Comparison of ENCODE assay signal across 24 cellular contexts in the genomic region with DNA sequence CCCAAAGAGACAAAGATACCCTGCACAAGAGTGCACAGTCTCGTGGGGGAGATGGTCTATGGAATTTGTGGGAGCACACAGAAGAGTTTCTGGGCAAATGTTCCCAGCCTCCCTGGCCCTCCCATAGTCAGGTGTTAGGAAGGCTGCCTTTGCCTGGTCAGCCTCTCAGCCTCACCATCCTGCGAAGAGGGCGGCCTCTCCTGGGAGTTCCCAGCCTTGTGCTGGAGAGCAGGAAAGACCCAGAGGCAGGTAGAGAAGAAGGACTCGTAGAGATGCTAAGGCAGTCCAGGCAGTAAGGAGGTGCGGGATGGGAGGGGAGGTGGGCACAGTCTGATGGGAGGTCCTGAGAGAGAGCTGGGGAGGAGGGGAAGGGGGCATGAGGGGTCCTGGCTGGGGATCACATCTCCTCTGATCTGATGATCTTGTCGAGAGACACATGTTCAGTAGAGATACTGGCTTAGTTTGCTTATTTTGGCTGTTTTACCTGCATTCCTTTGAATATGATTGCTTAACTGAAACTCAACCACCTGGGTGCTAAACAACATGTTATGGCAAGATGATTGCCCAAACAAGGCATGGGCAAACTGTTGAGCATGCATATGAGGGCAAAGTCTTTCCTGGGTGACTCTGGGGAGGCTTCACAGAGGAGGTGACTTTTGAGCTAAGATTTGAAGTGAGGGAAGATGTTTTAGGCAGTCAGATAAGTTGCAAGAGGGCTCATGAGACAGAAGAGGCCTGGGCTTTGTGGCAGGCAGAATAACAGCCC. TPM values are rescaled to one million over a fixed set of nuclear protein-coding genes. Genes with fewer than 3 reads are reported as not detected.
"Had no signal": no experiment of that assay in that cellular context is flagged by ENCODE, and none has a peak within 500 bp of the region (broad histone marks: within the 10 kb centered on the region; RNA-seq: fewer than 3 reads in every experiment).

No MANE protein-coding gene starts in this region.

- H3K27ac Mint-ChIP-seq: activated CD4-positive, alpha-beta memory T cell treated with anti-CD3 and anti-CD28 coated beads for 36 hours; activated naive CD8-positive, alpha-beta T cell treated with anti-CD3 and anti-CD28 coated beads for 36 hours; endodermal cell; mesothelial cell of epicardium; natural killer cell; WTC11 had no signal

- H3K36me3 ChIP-seq: lower lobe of right lung, ovary, prostate gland, tibial artery had no signal

- H3K4me1 ChIP-seq: lower lobe of right lung, prostate gland, tibial artery had no signal

- ATAC-seq: lower lobe of right lung; natural killer cell; stimulated activated naive CD8-positive, alpha-beta T cell treated with anti-CD3 and anti-CD28 coated beads, Interleukin-15, amount 100 ng/mL, for 72 hours; WTC11 had no signal

- H3K9me3 ChIP-seq: ovary, prostate gland, tibial artery had no signal

- H3K4me3 ChIP-seq: coronary artery, hepatocyte, lower lobe of right lung, ovary, prostate gland, tibial artery had no signal

- H3K4me3 Mint-ChIP-seq: activated CD4-positive, alpha-beta memory T cell treated with anti-CD3 and anti-CD28 coated beads for 36 hours; activated naive CD8-positive, alpha-beta T cell treated with anti-CD3 and anti-CD28 coated beads for 36 hours; endodermal cell; mesothelial cell of epicardium; natural killer cell; stimulated activated naive CD8-positive, alpha-beta T cell treated with anti-CD3 and anti-CD28 coated beads, Interleukin-15, amount 100 ng/mL, for 72 hours; WTC11 had no signal

- H3K4me1 Mint-ChIP-seq: activated naive CD8-positive, alpha-beta T cell treated with anti-CD3 and anti-CD28 coated beads for 36 hours; endodermal cell; mesothelial cell of epicardium; natural killer cell; stimulated activated naive CD8-positive, alpha-beta T cell treated with anti-CD3 and anti-CD28 coated beads, Interleukin-15, amount 100 ng/mL, for 72 hours had no signal

- DNase-seq: activated CD4-positive, alpha-beta memory T cell treated with anti-CD3 and anti-CD28 coated beads for 36 hours; activated CD4-positive, alpha-beta T cell treated with anti-CD3 and anti-CD28 coated beads for 4 hours; activated naive CD4-positive, alpha-beta T cell treated with Interleukin-2 at 50 U/mL for 16 hours; activated naive CD8-positive, alpha-beta T cell treated with anti-CD3 and anti-CD28 coated beads for 36 hours; activated T-cell treated with anti-CD3 and anti-CD28 coated beads, Interleukin-2, amount 50 U/mL, for 48 hours; endodermal cell; foreskin fibroblast; lower lobe of right lung; natural killer cell; ovary; stimulated activated CD4-positive, alpha-beta T cell treated with anti-CD3 and anti-CD28 coated beads, Interleukin-4, amount 100 ng/mL, for 4 hours; stimulated activated naive CD8-positive, alpha-beta T cell treated with anti-CD3 and anti-CD28 coated beads, Interleukin-15, amount 100 ng/mL, for 72 hours; T-helper 1 cell; tibial artery had no signal

- H3K27me3 ChIP-seq: hepatocyte, ovary, tibial artery had no signal

- H3K36me3 Mint-ChIP-seq: activated CD4-positive, alpha-beta memory T cell treated with anti-CD3 and anti-CD28 coated beads for 36 hours; activated naive CD8-positive, alpha-beta T cell treated with anti-CD3 and anti-CD28 coated beads for 36 hours; mesothelial cell of epicardium; natural killer cell; WTC11 had no signal

- H3K27ac ChIP-seq: coronary artery, hepatocyte, lower lobe of right lung, ovary, prostate gland, tibial artery had no signal

RNA-seq across cellular contexts. Expression of gene SERPINA6, which starts 10.5 kb away (rescaled TPM):
- total RNA-seq: activated CD4-positive, alpha-beta memory T cell treated with anti-CD3 and anti-CD28 coated beads for 36 hours; activated naive CD8-positive, alpha-beta T cell treated with anti-CD3 and anti-CD28 coated beads for 36 hours; astrocyte; endodermal cell; fibroblast of lung; glomerular endothelial cell; mesothelial cell of epicardium; natural killer cell; prostate gland; urinary bladder had no signal
- polyA plus RNA-seq: fibroblast of lung had no signal

RNA-seq across cellular contexts. Expression of gene SERPINA10, which starts 19.6 kb away (rescaled TPM):
- total RNA-seq: activated CD4-positive, alpha-beta memory T cell treated with anti-CD3 and anti-CD28 coated beads for 36 hours; activated naive CD8-positive, alpha-beta T cell treated with anti-CD3 and anti-CD28 coated beads for 36 hours; astrocyte; endodermal cell; epithelial cell of proximal tubule; fibroblast of lung; glomerular endothelial cell; lower lobe of right lung; mesothelial cell of epicardium; natural killer cell; prostate gland; urinary bladder had no signal
- polyA plus RNA-seq: fibroblast of lung, ovary had no signal

RNA-seq across cellular contexts. Expression of gene SERPINA2, which starts 53.8 kb away (rescaled TPM):
- total RNA-seq: activated CD4-positive, alpha-beta memory T cell treated with anti-CD3 and anti-CD28 coated beads for 36 hours; activated naive CD8-positive, alpha-beta T cell treated with anti-CD3 and anti-CD28 coated beads for 36 hours; astrocyte; endodermal cell; epithelial cell of proximal tubule; fibroblast of lung; glomerular endothelial cell; hepatocyte; lower lobe of right lung; mesothelial cell of epicardium; natural killer cell; ovary; prostate gland; urinary bladder; WTC11 had no signal
- polyA plus RNA-seq: fibroblast of lung, hepatocyte, ovary, urinary bladder had no signal
